ENCODE assay signal across 35 cellular contexts in genomic region chr9:94188246-94188645, GRCh38.
"Had no signal": no experiment of that assay in that cellular context is flagged by ENCODE, and none has a peak within 500 bp of the region (broad histone marks: within the 10 kb centered on the region; RNA-seq: fewer than 3 reads in every experiment).

No MANE protein-coding gene starts in this region.

- H3K4me3 ChIP-seq: MG63 had no signal

- DNase-seq: Kasumi-1, MG63, MM.1S, MV-4-11, NCI-H1048, NCI-H1092, NCI-H1092 treated with DMSO at 0.1 percent for 48 hours, NCI-H1105, NCI-H1105 treated with DMSO at 0.1 percent for 48 hours, NCI-H1417, NCI-H1417 treated with DMSO at 0.1 percent for 48 hours, NCI-H1436, NCI-H1436 treated with DMSO at 0.1 percent for 48 hours, NCI-H146, NCI-H1694, NCI-H1694 treated with DMSO at 0.1 percent for 48 hours, NCI-H187, NCI-H187 treated with DMSO at 0.1 percent for 48 hours, NCI-H1930, NCI-H2029, NCI-H2029 treated with DMSO at 0.1 percent for 48 hours, NCI-H2081, NCI-H2081 treated with DMSO at 0.1 percent for 48 hours, NCI-H2107, NCI-H2171, NCI-H2171 treated with DMSO at 0.1 percent for 48 hours, NCI-H2227 treated with DMSO at 0.1 percent for 48 hours, NCI-H226, NCI-H345, NCI-H446, NCI-H446 treated with DMSO at 0.1 percent for 48 hours, NCI-H510A, NCI-H510A treated with DMSO at 0.1 percent for 48 hours, NCI-H524, NCI-H524 treated with DMSO at 0.1 percent for 48 hours had no signal

- H3K27me3 ChIP-seq: MG63 had no signal
